ENCODE assay signal across 17 cellular contexts in genomic region chr13:98874029-98874397, GRCh38.
"Had no signal": no experiment of that assay in that cellular context is flagged by ENCODE, and none has a peak within 500 bp of the region (broad histone marks: within the 10 kb centered on the region; RNA-seq: fewer than 3 reads in every experiment).

No MANE protein-coding gene starts in this region.

- H3K27ac Mint-ChIP-seq: endodermal cell had no signal

- H3K4me1 Mint-ChIP-seq: neural crest cell had no signal

- ATAC-seq: mucosa of descending colon had no signal

- H3K27me3 Mint-ChIP-seq: central memory CD8-positive, alpha-beta T cell; naive B cell had no signal

- H3K4me3 Mint-ChIP-seq: central memory CD8-positive, alpha-beta T cell; endodermal cell; neural crest cell had no signal

- DNase-seq: activated CD4-positive, CD25-positive, alpha-beta regulatory T cell; activated CD8-positive, alpha-beta memory T cell treated with anti-CD3 and anti-CD28 coated beads for 24 hours; activated effector memory CD4-positive, alpha-beta T cell treated with anti-CD3 and anti-CD28 coated beads, Interleukin-2, amount 50 U/mL, for 16 hours; anterior cingulate cortex; colonic mucosa; foreskin fibroblast; mesenchymal stem cell; mucosa of descending colon; naive B cell; stimulated activated CD4-positive, alpha-beta T cell treated with anti-CD3 and anti-CD28 coated beads, Interleukin-12 subunit alpha, Interleukin-12 subunit beta, amount 100 ng/mL, for 4 hours; stimulated activated CD4-positive, alpha-beta T cell treated with anti-CD3 and anti-CD28 coated beads, Interleukin-1b, Interleukin-23, amount 100 ng/mL, for 48 hours; stimulated activated CD8-positive, alpha-beta memory T cell treated with anti-CD3 and anti-CD28 coated beads, Interleukin-4, amount 100 ng/mL, for 48 hours; stomach; trophoblast cell had no signal

- H3K9me3 Mint-ChIP-seq: central memory CD8-positive, alpha-beta T cell had no signal
